ENCODE assay signal across 16 cellular contexts in the genomic region with DNA sequence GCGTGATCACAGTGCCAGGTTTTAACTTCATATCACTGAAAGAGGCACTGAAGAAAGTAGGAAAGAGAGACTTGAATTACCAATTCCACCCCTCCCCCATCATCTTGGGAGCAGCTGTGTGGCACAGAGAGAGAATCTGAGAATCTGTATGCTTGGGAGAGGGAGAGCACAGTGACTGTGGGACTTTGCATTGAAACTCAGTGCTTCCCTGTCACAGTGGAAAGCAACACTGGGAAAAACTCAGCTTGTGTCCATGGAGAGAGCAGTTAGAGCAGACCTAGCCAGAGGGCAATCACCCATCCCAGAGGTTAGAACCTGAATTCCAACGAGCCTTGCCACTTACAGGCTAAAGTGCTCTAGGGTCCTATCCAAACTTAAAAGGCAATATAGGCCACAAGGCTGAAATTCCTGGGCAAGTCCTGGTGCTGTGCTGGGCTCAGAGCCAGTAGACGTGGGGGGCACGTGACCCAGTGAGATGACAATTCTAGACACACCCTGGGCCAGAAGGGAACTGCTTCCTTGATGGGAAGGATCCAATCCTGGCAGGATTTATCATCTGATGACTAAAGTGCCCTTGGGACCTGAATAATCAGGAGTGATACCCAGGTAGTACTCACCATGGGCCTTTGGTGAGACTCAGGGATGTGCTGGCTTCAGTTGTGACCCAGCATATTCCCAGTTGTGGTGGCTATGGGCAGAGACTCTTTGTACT. TPM values are rescaled to one million over a fixed set of nuclear protein-coding genes. Genes with fewer than 3 reads are reported as not detected.
"Had no signal": no experiment of that assay in that cellular context is flagged by ENCODE, and none has a peak within 500 bp of the region (broad histone marks: within the 10 kb centered on the region; RNA-seq: fewer than 3 reads in every experiment).

No MANE protein-coding gene starts in this region.

- ATAC-seq: activated CD4-positive, alpha-beta T cell treated with anti-CD3 and anti-CD28 coated beads for 36 hours; psoas muscle; stimulated activated naive B cell treated with anti-CD40 and anti-IgM and Interleukin-4, amounts not matched to agents 10 μg/mL and 1 μg/mL and 100 μg/mL, for 72 hours had no signal

- DNase-seq: activated CD4-positive, alpha-beta memory T cell treated with anti-CD3 and anti-CD28 coated beads, Interleukin-2, amount 10 ng/mL, durations not matched to agents 7 days and 5 days; activated CD4-positive, alpha-beta T cell treated with anti-CD3 and anti-CD28 coated beads for 36 hours; activated CD8-positive, alpha-beta memory T cell treated with anti-CD3 and anti-CD28 coated beads, Interleukin-2, amount 50 U/mL, for 4 hours; aorta; left cardiac atrium; nephron progenitor cell; psoas muscle; right lobe of liver; spleen; stimulated activated CD4-positive, alpha-beta T cell treated with anti-CD3 and anti-CD28 coated beads, Interleukin-1b, Interleukin-23, amount 100 ng/mL, for 48 hours; stimulated activated naive B cell treated with anti-CD40 and anti-IgM and Interleukin-4, amounts not matched to agents 10 μg/mL and 1 μg/mL and 100 μg/mL, for 72 hours; T-helper 9 cell; upper lobe of left lung had no signal

- H3K4me3 ChIP-seq: gastroesophageal sphincter, hepatocyte, psoas muscle, right lobe of liver, spleen, upper lobe of left lung had no signal

- H3K36me3 ChIP-seq: gastroesophageal sphincter, right lobe of liver, spleen, upper lobe of left lung had no signal

- H3K27me3 ChIP-seq: gastroesophageal sphincter, hepatocyte, right lobe of liver, spleen, upper lobe of left lung had no signal

- H3K9me3 ChIP-seq: right lobe of liver, upper lobe of left lung had no signal

- H3K4me1 ChIP-seq: gastroesophageal sphincter, psoas muscle, right lobe of liver, spleen, upper lobe of left lung had no signal

- H3K27ac ChIP-seq: gastroesophageal sphincter, hepatocyte, psoas muscle, right lobe of liver, spleen, upper lobe of left lung, VCaP had no signal

RNA-seq across cellular contexts. Expression of a gene that starts 15.5 kb away (rescaled TPM):
- total RNA-seq: activated CD4-positive, alpha-beta memory T cell treated with anti-CD3 and anti-CD28 coated beads, Interleukin-2, amount 10 ng/mL, durations not matched to agents 7 days and 5 days; activated CD4-positive, alpha-beta T cell treated with anti-CD3 and anti-CD28 coated beads for 36 hours had no signal

RNA-seq across cellular contexts. Expression of a gene that starts 22.8 kb away (rescaled TPM):
- total RNA-seq: activated CD4-positive, alpha-beta memory T cell treated with anti-CD3 and anti-CD28 coated beads, Interleukin-2, amount 10 ng/mL, durations not matched to agents 7 days and 5 days had no signal
